In the genomic region with DNA sequence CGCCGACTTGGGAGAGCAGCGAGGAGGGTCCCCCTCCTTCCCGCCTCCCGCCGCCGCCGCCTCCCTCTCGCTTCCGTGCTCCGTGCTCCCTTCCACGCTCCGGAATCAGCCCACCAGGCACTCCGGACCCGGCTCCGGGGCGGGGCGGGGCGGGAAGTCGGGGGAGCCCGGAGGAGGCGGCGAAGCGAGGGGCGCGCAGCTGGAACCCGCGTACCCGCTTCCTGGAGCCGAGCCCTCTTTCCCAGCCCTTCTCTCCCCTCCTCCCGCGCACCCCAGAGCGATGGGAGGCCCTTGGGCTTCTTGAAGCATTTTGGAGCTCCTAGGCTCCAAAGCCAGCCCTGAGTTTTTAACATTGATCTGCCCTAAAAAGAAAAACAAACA, we compare ENCODE assay signal across 12 cellular contexts. TPM values are rescaled to one million over a fixed set of nuclear protein-coding genes. Genes with fewer than 3 reads are reported as not detected.
DNase-seq lines count a peak whose midpoint lies in the region; ATAC-seq and TF ChIP-seq lines count a peak whose summit lies in the region.
"Had no signal": no experiment of that assay in that cellular context is flagged by ENCODE, and none has a peak within 500 bp of the region (broad histone marks: within the 10 kb centered on the region; RNA-seq: fewer than 3 reads in every experiment).

SYNDIG1L (minus strand) TSS at position 9 of the 381 bp plus-strand sequence. CDS start 16,466 bp downstream, outside the sequence.

- H3K27me3 ChIP-seq in iPS-18a (ENCODE audit: control insufficient read depth, insufficient read depth, low read length) (peaks cover 10% of the 10 kb centered on the region), smooth muscle cell (ENCODE audit: low read depth) (peaks cover 95% of the 10 kb centered on the region)

- CTCF ChIA-PET in activated naive CD4-positive, alpha-beta T cell treated with anti-CD3 and anti-CD28 coated beads, Interleukin-2, amount 10 ng/mL, durations not matched to agents 7 days and 5 days (lab: Charles Lee), result no interaction called here

- no peak for DNase-seq in activated naive CD4-positive, alpha-beta T cell treated with anti-CD3 and anti-CD28 coated beads, Interleukin-2, amount 10 ng/mL, durations not matched to agents 7 days and 5 days
- no peak for DNase-seq in activated naive CD4-positive, alpha-beta T cell treated with anti-CD3 and anti-CD28 coated beads, Interleukin-2, amount 50 U/mL, for 72 hours (ENCODE audit: low spot score in 2 of 2)
- DNase-seq in smooth muscle cell (lab: John Stamatoyannopoulos, UW; ENCODE audit: unreplicated experiment) (no peak), LoVo (ENCODE audit: low spot score) (no peak)
- no peak for DNase-seq in stimulated activated CD4-positive, alpha-beta T cell treated with anti-CD3 and anti-CD28 coated beads, Interleukin-2, amount 100 ng/mL, for 48 hours
- DNase-seq: lower lobe of right lung had no signal

- H3K9me3 ChIP-seq in iPS-18a (ENCODE audit: control insufficient read depth, low read depth, low read length) (no peaks in the 10 kb centered on the region), smooth muscle cell (replicated peaks; ENCODE audit: low read depth) (no peaks in the 10 kb centered on the region)
- H3K9me3 ChIP-seq: lower lobe of right lung, psoas muscle had no signal

- H3K9ac ChIP-seq in iPS-18a (ENCODE audit: low read length) (no peak within 1 kb of the TSS), smooth muscle cell (ENCODE audit: low read depth) (no peak within 1 kb of the TSS)

- peak within 1 kb of the TSS; percentile 76 for H3K4me2 ChIP-seq in smooth muscle cell

- peaks cover 85% of the 10 kb centered on the region for H3K27me3 Mint-ChIP-seq in activated naive CD4-positive, alpha-beta T cell treated with anti-CD3 and anti-CD28 coated beads, Interleukin-2, amount 10 ng/mL, durations not matched to agents 7 days and 5 days
- H3K27me3 Mint-ChIP-seq in activated T-helper 17 cell treated with anti-CD3 and anti-CD28 coated beads, Interleukin-2, amount 50 U/mL, for 72 hours, result peaks cover 50% of the 10 kb centered on the region

- H3K36me3 ChIP-seq in iPS-18a (ENCODE audit: control insufficient read depth, low read depth, low read length) (no peaks in the 10 kb centered on the region), smooth muscle cell (ENCODE audit: low read depth) (no peaks in the 10 kb centered on the region)
- H3K36me3 ChIP-seq: lower lobe of right lung had no signal

- H3K27ac ChIP-seq in iPS-18a (ENCODE audit: low read length) (no peak within 1 kb of the TSS), smooth muscle cell (ENCODE audit: low read depth) (no peak within 1 kb of the TSS)
- H3K27ac ChIP-seq: lower lobe of right lung, psoas muscle had no signal

- H3K4me3 ChIP-seq in iPS-18a (ENCODE audit: low read length) (peak within 1 kb of the TSS; percentile 45), smooth muscle cell (no peak within 1 kb of the TSS)
- H3K4me3 ChIP-seq: lower lobe of right lung, psoas muscle had no signal

- H3K4me1 ChIP-seq in iPS-18a (ENCODE audit: control insufficient read depth, low read depth, low read length), result peaks cover 41% of the 10 kb centered on the region
- no peaks in the 10 kb centered on the region for H3K4me1 ChIP-seq in smooth muscle cell (ENCODE audit: low read depth)
- H3K4me1 ChIP-seq: psoas muscle had no signal

- TF ChIP-seq CTCF in smooth muscle cell (IDR thresholded peaks at IDR 0.05; ENCODE audit: borderline replicate concordance, insufficient read depth, poor library complexity, severe bottlenecking), result no peak

- H3K9me3 Mint-ChIP-seq in activated naive CD4-positive, alpha-beta T cell treated with anti-CD3 and anti-CD28 coated beads, Interleukin-2, amount 10 ng/mL, durations not matched to agents 7 days and 5 days, result no peaks in the 10 kb centered on the region
- H3K9me3 Mint-ChIP-seq in activated naive CD4-positive, alpha-beta T cell treated with anti-CD3 and anti-CD28 coated beads, Interleukin-2, amount 50 U/mL, for 72 hours, result no peaks in the 10 kb centered on the region
- peaks cover 3% of the 10 kb centered on the region for H3K9me3 Mint-ChIP-seq in activated T-helper 17 cell treated with anti-CD3 and anti-CD28 coated beads, Interleukin-2, amount 50 U/mL, for 72 hours

- no peaks in the 10 kb centered on the region for H3F3A ChIP-seq in smooth muscle cell (ENCODE audit: low read depth)

- no peaks in the 10 kb centered on the region for H3K36me3 Mint-ChIP-seq in activated naive CD4-positive, alpha-beta T cell treated with anti-CD3 and anti-CD28 coated beads, Interleukin-2, amount 10 ng/mL, durations not matched to agents 7 days and 5 days
- no peaks in the 10 kb centered on the region for H3K36me3 Mint-ChIP-seq in activated naive CD4-positive, alpha-beta T cell treated with anti-CD3 and anti-CD28 coated beads, Interleukin-2, amount 50 U/mL, for 72 hours
- H3K36me3 Mint-ChIP-seq in activated T-helper 17 cell treated with anti-CD3 and anti-CD28 coated beads, Interleukin-2, amount 50 U/mL, for 72 hours (ENCODE audit: low read depth), result no peaks in the 10 kb centered on the region

- 11% methylated on average over 6 of the region's 33 CpGs for whole genome bisulfite sequencing in smooth muscle cell (ENCODE audit: low lambda C conversion rate)

- no peaks in the 10 kb centered on the region for H3K79me2 ChIP-seq in smooth muscle cell (ENCODE audit: low read depth)

- no peak within 1 kb of the TSS for H2AFZ ChIP-seq in smooth muscle cell (ENCODE audit: low read depth)

- no peak for ATAC-seq in activated naive CD4-positive, alpha-beta T cell treated with anti-CD3 and anti-CD28 coated beads, Interleukin-2, amount 50 U/mL, for 72 hours
- ATAC-seq in activated T-helper 17 cell treated with anti-CD3 and anti-CD28 coated beads, Interleukin-2, amount 50 U/mL, for 72 hours (replicated peaks), result no peak
- no peak for ATAC-seq in GM18909 (IDR thresholded peaks at IDR 0.05; ENCODE audit: poor library complexity, unreplicated experiment)

- peak within 1 kb of the TSS; percentile 8 for H3K4me3 Mint-ChIP-seq in activated naive CD4-positive, alpha-beta T cell treated with anti-CD3 and anti-CD28 coated beads, Interleukin-2, amount 10 ng/mL, durations not matched to agents 7 days and 5 days
- peak within 1 kb of the TSS; percentile 28 for H3K4me3 Mint-ChIP-seq in activated T-helper 17 cell treated with anti-CD3 and anti-CD28 coated beads, Interleukin-2, amount 50 U/mL, for 72 hours

- peaks cover 3% of the 10 kb centered on the region for H3K4me1 Mint-ChIP-seq in activated naive CD4-positive, alpha-beta T cell treated with anti-CD3 and anti-CD28 coated beads, Interleukin-2, amount 10 ng/mL, durations not matched to agents 7 days and 5 days
- no peaks in the 10 kb centered on the region for H3K4me1 Mint-ChIP-seq in activated T-helper 17 cell treated with anti-CD3 and anti-CD28 coated beads, Interleukin-2, amount 50 U/mL, for 72 hours

- H4K20me1 ChIP-seq in smooth muscle cell (ENCODE audit: low read depth), result no peaks in the 10 kb centered on the region

- H3K27ac Mint-ChIP-seq in activated naive CD4-positive, alpha-beta T cell treated with anti-CD3 and anti-CD28 coated beads, Interleukin-2, amount 10 ng/mL, durations not matched to agents 7 days and 5 days, result no peak within 1 kb of the TSS
- H3K27ac Mint-ChIP-seq in activated naive CD4-positive, alpha-beta T cell treated with anti-CD3 and anti-CD28 coated beads, Interleukin-2, amount 50 U/mL, for 72 hours, result no peak within 1 kb of the TSS
- H3K27ac Mint-ChIP-seq in activated T-helper 17 cell treated with anti-CD3 and anti-CD28 coated beads, Interleukin-2, amount 50 U/mL, for 72 hours, result no peak within 1 kb of the TSS

RNA-seq across cellular contexts. Expression of gene SYNDIG1L, which starts in this region (rescaled TPM):
- not detected for total RNA-seq in activated naive CD4-positive, alpha-beta T cell treated with anti-CD3 and anti-CD28 coated beads, Interleukin-2, amount 50 U/mL, for 72 hours
- not detected for total RNA-seq in activated T-helper 17 cell treated with anti-CD3 and anti-CD28 coated beads, Interleukin-2, amount 50 U/mL, for 72 hours
- not detected in 2 replicates for total RNA-seq in smooth muscle cell
- 0.44 TPM in 1 of 2 replicates, not detected in the other for polyA plus RNA-seq in smooth muscle cell
- total RNA-seq: Daoy, endothelial cell of umbilical vein, psoas muscle had no signal
- polyA plus RNA-seq: endothelial cell of umbilical vein, psoas muscle had no signal
